15 cellular contexts compared by ENCODE assay signal in genomic region chr2:223762853-223763252, GRCh38.
DNase-seq lines count a peak whose midpoint lies in the region; ATAC-seq, FAIRE-seq and TF ChIP-seq lines count a peak whose summit lies in the region.
"Had no signal": no experiment of that assay in that cellular context is flagged by ENCODE, and none has a peak within 500 bp of the region (broad histone marks: within the 10 kb centered on the region; RNA-seq: fewer than 3 reads in every experiment).

No MANE protein-coding gene starts in this region.

- H3K9me2 ChIP-seq in PC-3 (replicated peaks; ENCODE audit: low read length) = no peaks in the 10 kb centered on the region

- no peak for FAIRE-seq in HepG2 (lab: Jason Lieb, UNC)
- FAIRE-seq: colon had no signal

- H3K4me3 ChIP-seq in HepG2 (replicated peaks in 1 of 3; ENCODE audit: insufficient read depth in 1 of 3, low read depth in 2 of 3, low read length in 3 of 3) (no peak overlapping the region), right lobe of liver (no peak overlapping the region), PC-3 (ENCODE audit: low read length) (no peak overlapping the region), fibroblast of the aortic adventitia (ENCODE audit: low read depth, low read length) (no peak overlapping the region)
- H3K4me3 ChIP-seq: esophagus squamous epithelium, HAP-1 had no signal

- in situ Hi-C loops in HepG2 (cut with HindIII; ENCODE audit: extremely low pct_ligation_motif_present, low pct_unique_long_range_greater_than_20kb) = no loop called here

- TF ChIP-seq RAD21 in HepG2 (CRISPR knock-in tag; IDR thresholded peaks at IDR 0.05) = no peak

- 94% methylated on average over 1 of the region's 1 CpG for WGBS in HepG2 (ENCODE audit: low lambda C conversion rate)
- no CpG with 5 or more reads among the region's 1 CpG for WGBS in right lobe of liver (ENCODE audit: insufficient coverage, low coverage, low lambda C conversion rate, missing lambda C conversion rate)

- POLR2A ChIA-PET in HepG2 (lab: Yijun Ruan, JAX) (no interaction called here), PC-3 (lab: Charles Lee; ENCODE audit: unreplicated experiment) (no interaction called here), RWPE1 (lab: Yijun Ruan, JAX; ENCODE audit: low non-redundant PET) (no interaction called here)

- peaks cover 41% of the 10 kb centered on the region for H3K4me1 ChIP-seq in HepG2 (ENCODE audit: insufficient read depth, low read length)
- H3K4me1 ChIP-seq in right lobe of liver = no peaks in the 10 kb centered on the region
- peaks cover 36% of the 10 kb centered on the region for H3K4me1 ChIP-seq in PC-3 (ENCODE audit: insufficient read depth, low read length)
- H3K4me1 ChIP-seq: HAP-1 had no signal

- peak; percentile 15 for DNase-seq in HepG2 (ENCODE audit: low spot score)
- no peak for DNase-seq in right lobe of liver
- no peak for DNase-seq in PC-3
- peak; percentile 15 for DNase-seq in fibroblast of the aortic adventitia (ENCODE audit: low read depth)
- DNase-seq in OCI-M2 (lab: John Stamatoyannopoulos, UW; ENCODE audit: unreplicated experiment) = no peak
- no peak for DNase-seq in NCI-H526 (lab: John Stamatoyannopoulos, UW)
- no peak for DNase-seq in RWPE1 (ENCODE audit: low spot score)
- DNase-seq: activated CD8-positive, alpha-beta T cell treated with anti-CD3 and anti-CD28 coated beads for 36 hours; activated naive CD4-positive, alpha-beta T cell treated with anti-CD3 and anti-CD28 coated beads for 36 hours; esophagus squamous epithelium; NCI-H345; stimulated activated naive CD4-positive, alpha-beta T cell had no signal

- H2AFZ ChIP-seq in HepG2 (ENCODE audit: low read length) (no peak overlapping the region), PC-3 (ENCODE audit: low read length) (no peak overlapping the region)

- TF ChIP-seq EP300 in HepG2 (IDR thresholded peaks at IDR 0.05; ENCODE audit: low read depth in 2 of 2, low read length in 2 of 2) = no peak
- no peak for TF ChIP-seq EP300 in HepG2 (CRISPR knock-in tag; IDR thresholded peaks at IDR 0.05; ENCODE audit: borderline replicate concordance)

- TF ChIP-seq POLR2A in HepG2 (IDR thresholded peaks at IDR 0.05; ENCODE audit: insufficient read depth in 1 of 2, low read depth in 2 of 2, low read length in 2 of 2) (no peak), right lobe of liver (IDR thresholded peaks at IDR 0.05) (no peak)

- H3K27me3 ChIP-seq in HepG2 (ENCODE audit: control insufficient read depth in 1 of 2, insufficient read depth in 2 of 2, low read length in 2 of 2) (no peaks in the 10 kb centered on the region), right lobe of liver (no peaks in the 10 kb centered on the region), PC-3 (ENCODE audit: low read length) (no peaks in the 10 kb centered on the region)
- H3K27me3 ChIP-seq: esophagus squamous epithelium had no signal

- H3K9ac ChIP-seq in HepG2 (ENCODE audit: insufficient read depth, low read depth, low read length) (no peak overlapping the region), PC-3 (ENCODE audit: low read length) (no peak overlapping the region)

- TF ChIP-seq CTCF in HepG2 (CRISPR knock-in tag; IDR thresholded peaks at IDR 0.05) (no peak), right lobe of liver (IDR thresholded peaks at IDR 0.05) (no peak), PC-3 (conservative IDR thresholded peaks at IDR 0.05; ENCODE audit: low read depth, low read length) (no peak), fibroblast of the aortic adventitia (IDR thresholded peaks at IDR 0.05; ENCODE audit: insufficient read depth, low read length) (no peak), RWPE1 (conservative IDR thresholded peaks at IDR 0.05; ENCODE audit: low read depth) (no peak)

- H4K20me1 ChIP-seq in HepG2 (ENCODE audit: insufficient read depth, low read length) (no peaks in the 10 kb centered on the region), PC-3 (ENCODE audit: low read length) (no peaks in the 10 kb centered on the region)

- H3K79me2 ChIP-seq in HepG2 (ENCODE audit: insufficient read depth, low read length) (no peaks in the 10 kb centered on the region), PC-3 (ENCODE audit: low read length) (no peaks in the 10 kb centered on the region; the same call in 1 of the 2 replicates)

- CTCF ChIA-PET in HepG2 (lab: Yijun Ruan, JAX; ENCODE audit: low intra/inter-chr PET ratio, low total read pairs) (no interaction called here), PC-3 (lab: Charles Lee) (interaction anchor here (0.6 to 0.7 kb wide), 2 partner anchors 115 to 204 kb away, joined by 3 to 5 read pairs; no protein-coding TSS in a partner anchor), RWPE1 (lab: Yijun Ruan, JAX) (no interaction called here)

- H3K4me2 ChIP-seq in HepG2 (ENCODE audit: low read depth, low read length) (no peak overlapping the region), PC-3 (ENCODE audit: low read length) (no peak overlapping the region)

- H3K27ac ChIP-seq in HepG2 (ENCODE audit: extremely low read length, insufficient read depth, low read length) = no peak overlapping the region
- no peak overlapping the region for H3K27ac ChIP-seq in right lobe of liver
- H3K27ac ChIP-seq in PC-3 (ENCODE audit: low read length) = peak overlapping the region; percentile 10; the same call in 1 of the 2 replicates
- H3K27ac ChIP-seq in RWPE1 = no peak overlapping the region
- H3K27ac ChIP-seq: esophagus squamous epithelium had no signal

- H3F3A ChIP-seq in PC-3 (ENCODE audit: low read length, unreplicated experiment) = peaks cover 18% of the 10 kb centered on the region

- H3K9me3 ChIP-seq in HepG2 (ENCODE audit: low read length) (no peaks in the 10 kb centered on the region), right lobe of liver (no peaks in the 10 kb centered on the region), PC-3 (ENCODE audit: low read length) (no peaks in the 10 kb centered on the region)
- H3K9me3 ChIP-seq: esophagus squamous epithelium, HAP-1 had no signal

- H3K36me3 ChIP-seq in HepG2 (replicated peaks in 1 of 2; ENCODE audit: control insufficient read depth in 1 of 2, insufficient read depth in 2 of 2, low read length in 2 of 2) (no peaks in the 10 kb centered on the region), right lobe of liver (no peaks in the 10 kb centered on the region), PC-3 (ENCODE audit: low read depth, low read length) (no peaks in the 10 kb centered on the region; the same call in 1 of the 2 replicates)
- H3K36me3 ChIP-seq: esophagus squamous epithelium had no signal

- BruUV-seq in HepG2 (replicated peaks; lab: Mats Ljungman, UMichigan) = no TSS peak
- no TSS peak for BruUV-seq in PC-3 (replicated peaks; lab: Mats Ljungman, UMichigan)

- intact Hi-C loops in HepG2 (cut with micrococcal nuclease; ENCODE audit: unreplicated experiment) = no loop called here
- intact Hi-C loops in right lobe of liver (cut with DNase I) = no loop called here
- intact Hi-C loops in PC-3 (cut with micrococcal nuclease) = loop anchor here (5.0 kb wide), 1 partner anchor 194 kb away; the partner anchor contains the start of gene MRPL44

- ATAC-seq in HepG2 (0 out of 3 replicates have a peak, but pooled peaks have one; percentile 13), right lobe of liver (no peak), PC-3 (no peak), GM21526 (IDR thresholded peaks at IDR 0.05; ENCODE audit: low FRiP score, unreplicated experiment) (no peak)
- ATAC-seq: activated CD8-positive, alpha-beta T cell treated with anti-CD3 and anti-CD28 coated beads for 36 hours had no signal

TF ChIP-seq in HepG2, 621 proteins besides CTCF, POLR2A, EP300 and RAD21:
- TF ChIP-seq ZNF577 (CRISPR knock-in tag; IDR thresholded peaks at IDR 0.05; ENCODE audit: borderline replicate concordance, low read depth) (no peak), HDAC6 (IDR thresholded peaks at IDR 0.05; ENCODE audit: low read depth, low read length) (no peak), CERS6 (CRISPR knock-in tag; IDR thresholded peaks at IDR 0.05) (no peak), PAF1 (CRISPR knock-in tag; IDR thresholded peaks at IDR 0.05) (no peak), ZNF335 (CRISPR knock-in tag; IDR thresholded peaks at IDR 0.05) (peak; percentile 91), ARID3A (IDR thresholded peaks at IDR 0.05; ENCODE audit: low read depth, low read length) (no peak), HNF4A (CRISPR knock-in tag; IDR thresholded peaks at IDR 0.05) (0 out of 2 replicates have a peak, but pooled peaks have one; percentile 8)

Comparison
In these comparisons a context has a peak if more than half of its experiments do, and no peak if none do; other contexts are left out.
1. DNase-seq: peak in HepG2 (single experiment) and fibroblast of the aortic adventitia (single experiment); none in right lobe of liver (0 of 3), PC-3 (single experiment), OCI-M2 (single experiment), NCI-H526 (0 of 2) and RWPE1 (single experiment).